ENCODE assay signal across 7 cellular contexts in genomic region chr18:10607332-10608255, GRCh38.
DNase-seq lines count a peak whose midpoint lies in the region; ATAC-seq, FAIRE-seq and TF ChIP-seq lines count a peak whose summit lies in the region.
"Not testable (repeated sequence)": the region's sequence is repeated elsewhere in the genome, so short reads cannot be mapped to it uniquely, and the experiment has no call there.

No MANE protein-coding gene starts in this region.

- not testable (repeated sequence) for H3K9ac ChIP-seq in HUES48 (ENCODE audit: low read depth, low read length); K562 (ENCODE audit: insufficient read depth in 1 of 2, low read depth in 2 of 2, low read length in 2 of 2); iPS-20b (ENCODE audit: low read depth, low read length)

- POLR2A ChIA-PET in CD8-positive, alpha-beta T cell (lab: Charles Lee); K562 (lab: Yijun Ruan, JAX): not testable (repeated sequence)

- peaks cover 11% of the 10 kb centered on the region for H3K9me3 Mint-ChIP-seq in CD8-positive, alpha-beta T cell
- not testable (repeated sequence) for H3K9me3 Mint-ChIP-seq in natural killer cell

- peak; percentile 92 for FAIRE-seq in K562 (lab: Jason Lieb, UNC)

- not testable (repeated sequence) for TF ChIP-seq RAD21 in K562 (CRISPR knock-in tag; conservative IDR thresholded peaks at IDR 0.05 in 1 of 2, IDR thresholded peaks at IDR 0.05 in 1 of 2)

- H3K36me3 ChIP-seq in CD8-positive, alpha-beta T cell (ENCODE audit: insufficient read depth, low read length); HUES48 (ENCODE audit: control insufficient read depth, insufficient read depth, low read length); K562 (ENCODE audit: control insufficient read depth, insufficient read depth, low read length); iPS-20b (ENCODE audit: insufficient read depth, low read depth, low read length): not testable (repeated sequence)

- TF ChIP-seq EP300 in K562 (IDR thresholded peaks at IDR 0.05; ENCODE audit: low read length) = not testable (repeated sequence)

- H3K4me3 ChIP-seq in CD8-positive, alpha-beta T cell (ENCODE audit: low read depth, low read length); K562: not testable (repeated sequence)
- H3K4me3 ChIP-seq in HUES48 (ENCODE audit: low read depth, low read length) (peak overlapping the region; percentile 50), iPS-20b (ENCODE audit: low read length) (peak overlapping the region; percentile 52; the same call in 1 of the 2 replicates)

- not testable (repeated sequence) for H3K36me3 Mint-ChIP-seq in CD8-positive, alpha-beta T cell; natural killer cell

- H4K20me1 ChIP-seq in K562 (replicated peaks; ENCODE audit: control insufficient read depth, insufficient read depth, low read length) = not testable (repeated sequence)

- TSS peak; percentile 95 for BruUV-seq in K562 (replicated peaks; lab: Mats Ljungman, UMichigan)

- H3K27ac ChIP-seq in CD8-positive, alpha-beta T cell (ENCODE audit: low read depth, low read length); HUES48 (ENCODE audit: low read depth, low read length); K562 (ENCODE audit: extremely low read depth, low read depth, low read length); foreskin keratinocyte; iPS-20b (ENCODE audit: low read length): not testable (repeated sequence)

- ATAC-seq in CD8-positive, alpha-beta T cell = peak; percentile 36
- ATAC-seq in K562 (peak; percentile 94), foreskin keratinocyte (peak; percentile 46), natural killer cell (peak in 2 of 3 donors; percentile 27 to 68)

- not testable (repeated sequence) for H3K4me1 ChIP-seq in CD8-positive, alpha-beta T cell (ENCODE audit: insufficient read depth, low read length); HUES48 (ENCODE audit: control insufficient read depth, insufficient read depth, low read length); K562 (replicated peaks in 1 of 2; ENCODE audit: control insufficient read depth in 2 of 2, insufficient read depth in 2 of 2, low read length in 2 of 2); foreskin keratinocyte; iPS-20b (ENCODE audit: insufficient read depth, low read length)

- intact Hi-C loops in CD8-positive, alpha-beta T cell (cut with DNase I, micrococcal nuclease); K562 (cut with micrococcal nuclease); natural killer cell (cut with micrococcal nuclease): not testable (repeated sequence)

- peak overlapping the region; percentile 66; the same call in 1 of the 2 replicates for H2AFZ ChIP-seq in K562 (ENCODE audit: low read depth, low read length)

- CTCF ChIA-PET in CD8-positive, alpha-beta T cell (lab: Charles Lee); K562 (lab: Yijun Ruan, JAX; ENCODE audit: low intra/inter-chr PET ratio): not testable (repeated sequence)

- not testable (repeated sequence) for H3K4me3 Mint-ChIP-seq in CD8-positive, alpha-beta T cell; natural killer cell

- not testable (repeated sequence) for H3K4me1 Mint-ChIP-seq in CD8-positive, alpha-beta T cell (ENCODE audit: low read depth); natural killer cell

- DNase-seq in CD8-positive, alpha-beta T cell; foreskin keratinocyte; natural killer cell: not testable (repeated sequence)
- peak; percentile 41 for DNase-seq in NCI-H69 (lab: John Stamatoyannopoulos, UW)
- DNase-seq in K562 (ENCODE audit: extremely low read depth in 1 of 4, low spot score in 3 of 4) = peak in 1 of 4 experiments; percentile 49

- not testable (repeated sequence) for TF ChIP-seq CTCF in CD8-positive, alpha-beta T cell (IDR thresholded peaks at IDR 0.05); K562 (IDR thresholded peaks at IDR 0.05 in 2 of 3, conservative IDR thresholded peaks at IDR 0.05 in 1 of 3; ENCODE audit: insufficient read depth in 2 of 3, low read depth in 1 of 3, low read length in 3 of 3); foreskin keratinocyte (conservative IDR thresholded peaks at IDR 0.05); natural killer cell (IDR thresholded peaks at IDR 0.05)

- not testable (repeated sequence) for H3K27me3 ChIP-seq in CD8-positive, alpha-beta T cell (ENCODE audit: insufficient read depth, low read length); HUES48 (ENCODE audit: control insufficient read depth, insufficient read depth, low read length); K562 (ENCODE audit: control insufficient read depth in 2 of 2, insufficient read depth in 2 of 2, low read length in 2 of 2); foreskin keratinocyte; iPS-20b (ENCODE audit: insufficient read depth, low read length)

- H3K9me1 ChIP-seq in K562 (ENCODE audit: control insufficient read depth, insufficient read depth, low read length) = not testable (repeated sequence)

- 0 out of 2 replicates have a peak overlapping the region, but pooled peaks have one; percentile 25 for H3K4me2 ChIP-seq in K562 (ENCODE audit: insufficient read depth, low read length)

- not testable (repeated sequence) for TF ChIP-seq POLR2A in K562 (conservative IDR thresholded peaks at IDR 0.05)

- not testable (repeated sequence) for H3K79me2 ChIP-seq in K562 (ENCODE audit: control insufficient read depth, insufficient read depth, low read length)

- H3K9me3 ChIP-seq in CD8-positive, alpha-beta T cell (ENCODE audit: low read length); HUES48 (ENCODE audit: control insufficient read depth, insufficient read depth, low read length); K562 (replicated peaks; ENCODE audit: control insufficient read depth, insufficient read depth, low read depth, low read length); iPS-20b (ENCODE audit: insufficient read depth, low read depth, low read length): not testable (repeated sequence)

- not testable (repeated sequence) for H3K27ac Mint-ChIP-seq in CD8-positive, alpha-beta T cell; natural killer cell

- in situ Hi-C loops in K562 (cut with MboI) = not testable (repeated sequence)

- WGBS in K562 (ENCODE audit: insufficient coverage, low coverage, missing lambda C conversion rate) = 5% methylated on average over 6 of the region's 38 CpGs

- not testable (repeated sequence) for H3K27me3 Mint-ChIP-seq in CD8-positive, alpha-beta T cell (ENCODE audit: low read depth); natural killer cell (ENCODE audit: low read depth in 2 of 2)

TF ChIP-seq in K562, 482 proteins besides CTCF, POLR2A, EP300 and RAD21:
- TF ChIP-seq POLR2G (IDR thresholded peaks at IDR 0.05; ENCODE audit: low read depth, low read length) = peak; percentile 47; the same call in 1 of the 2 replicates

Comparison
In these comparisons a context has a peak if more than half of its experiments do, and no peak if none do; other contexts are left out.
1. ATAC-seq: peak in every context shown above with its lines; median percentile 94 in K562; 48 in natural killer cell; 46 in foreskin keratinocyte; 36 in CD8-positive, alpha-beta T cell.